27 cellular contexts compared by ENCODE assay signal in the genomic region with DNA sequence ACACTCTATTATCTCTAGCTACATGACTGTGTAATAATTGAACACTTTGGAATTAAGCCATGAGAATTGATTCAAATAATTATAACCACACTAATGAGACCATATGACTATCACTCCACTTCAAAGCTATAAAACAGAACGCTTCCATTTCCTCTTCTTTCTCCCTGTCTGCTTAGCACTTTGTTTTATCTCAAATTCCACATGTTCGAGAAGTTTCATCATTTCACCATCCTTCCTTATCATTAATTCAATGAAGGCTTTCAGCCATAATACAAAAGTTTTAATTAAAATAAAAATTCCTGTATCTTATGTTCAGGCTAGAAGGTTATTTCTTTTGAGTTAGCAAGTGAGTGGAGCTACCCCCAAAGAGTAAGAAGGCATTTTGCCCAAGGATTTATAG.
"Had no signal": no experiment of that assay in that cellular context is flagged by ENCODE, and none has a peak within 500 bp of the region (broad histone marks: within the 10 kb centered on the region; RNA-seq: fewer than 3 reads in every experiment).

No MANE protein-coding gene starts in this region.

- H3K4me3 Mint-ChIP-seq: activated CD4-positive, alpha-beta T cell treated with anti-CD3 and anti-CD28 coated beads, Interleukin-2, amount 10 ng/mL, durations not matched to agents 7 days and 5 days; activated CD8-positive, alpha-beta memory T cell treated with anti-CD3 and anti-CD28 coated beads, Interleukin-2, amount 10 ng/mL, durations not matched to agents 7 days and 5 days; activated CD8-positive, alpha-beta T cell treated with anti-CD3 and anti-CD28 coated beads for 36 hours; activated naive CD4-positive, alpha-beta T cell treated with anti-CD3 and anti-CD28 coated beads, Interleukin-2, amount 50 U/mL, for 24 hours; activated T-helper 1 cell treated with anti-CD3 and anti-CD28 coated beads, Interleukin-12 subunit alpha, Interleukin-12 subunit beta, Interleukin-2, Interleukin-4 antibody, amounts not matched to agents 30 ng/mL and 10 ng/mL and 1 ng/mL, durations not matched to agents 14 hours and 24 hours and 36 hours; nephron progenitor cell; stimulated activated effector memory CD8-positive, alpha-beta T cell treated with anti-CD3 and anti-CD28 coated beads, Interleukin-12 subunit alpha, Interleukin-12 subunit beta, amount 100 ng/mL, for 72 hours had no signal

- ATAC-seq: activated CD4-positive, CD25-positive, alpha-beta regulatory T cell treated with anti-CD3 and anti-CD28 coated beads, Interleukin-2, amount 50 U/mL, for 24 hours; activated CD8-positive, alpha-beta memory T cell treated with anti-CD3 and anti-CD28 coated beads, Interleukin-2, amount 10 ng/mL, durations not matched to agents 7 days and 5 days; activated CD8-positive, alpha-beta T cell treated with anti-CD3 and anti-CD28 coated beads for 36 hours; body of pancreas; heart right ventricle; left cardiac atrium; mucosa of descending colon; sciatic nerve; stimulated activated effector memory CD8-positive, alpha-beta T cell treated with anti-CD3 and anti-CD28 coated beads, Interleukin-12 subunit alpha, Interleukin-12 subunit beta, amount 100 ng/mL, for 72 hours had no signal

- H3K36me3 Mint-ChIP-seq: activated naive CD4-positive, alpha-beta T cell treated with anti-CD3 and anti-CD28 coated beads, Interleukin-2, amount 50 U/mL, for 24 hours had no signal

- H3K27ac Mint-ChIP-seq: activated CD4-positive, alpha-beta T cell treated with anti-CD3 and anti-CD28 coated beads, Interleukin-2, amount 10 ng/mL, durations not matched to agents 7 days and 5 days; activated CD8-positive, alpha-beta memory T cell treated with anti-CD3 and anti-CD28 coated beads, Interleukin-2, amount 10 ng/mL, durations not matched to agents 7 days and 5 days; activated CD8-positive, alpha-beta T cell treated with anti-CD3 and anti-CD28 coated beads for 36 hours; activated naive CD4-positive, alpha-beta T cell treated with anti-CD3 and anti-CD28 coated beads, Interleukin-2, amount 50 U/mL, for 24 hours; activated T-helper 1 cell treated with anti-CD3 and anti-CD28 coated beads, Interleukin-12 subunit alpha, Interleukin-12 subunit beta, Interleukin-2, Interleukin-4 antibody, amounts not matched to agents 30 ng/mL and 10 ng/mL and 1 ng/mL, durations not matched to agents 14 hours and 24 hours and 36 hours; nephron progenitor cell; stimulated activated effector memory CD8-positive, alpha-beta T cell treated with anti-CD3 and anti-CD28 coated beads, Interleukin-12 subunit alpha, Interleukin-12 subunit beta, amount 100 ng/mL, for 72 hours had no signal

- DNase-seq: activated CD4-positive, alpha-beta T cell treated with anti-CD3 and anti-CD28 coated beads, Interleukin-2, amount 10 ng/mL, durations not matched to agents 7 days and 5 days; activated CD8-positive, alpha-beta memory T cell treated with anti-CD3 and anti-CD28 coated beads, Interleukin-2, amount 10 ng/mL, durations not matched to agents 7 days and 5 days; activated CD8-positive, alpha-beta T cell treated with anti-CD3 and anti-CD28 coated beads for 36 hours; activated gamma-delta T cell treated with Interleukin-2 at 50 U/mL for 16 hours; activated T-cell treated with anti-CD3 and anti-CD28 coated beads for 4 hours; anterior cingulate cortex; body of pancreas; cortex of kidney; foreskin fibroblast; heart right ventricle; islet precursor cell; left cardiac atrium; mesenchymal stem cell; mucosa of descending colon; nephron progenitor cell; nucleus accumbens; small intestine; stimulated activated CD4-positive, alpha-beta T cell treated with anti-CD3 and anti-CD28 coated beads, Interleukin-2, amount 100 ng/mL, for 24 hours; stomach; T1000; transverse colon; uterus had no signal

- H3K27me3 Mint-ChIP-seq: activated CD4-positive, alpha-beta T cell treated with anti-CD3 and anti-CD28 coated beads, Interleukin-2, amount 10 ng/mL, durations not matched to agents 7 days and 5 days; activated CD8-positive, alpha-beta memory T cell treated with anti-CD3 and anti-CD28 coated beads, Interleukin-2, amount 10 ng/mL, durations not matched to agents 7 days and 5 days; activated naive CD4-positive, alpha-beta T cell treated with anti-CD3 and anti-CD28 coated beads, Interleukin-2, amount 50 U/mL, for 24 hours had no signal

- H3K4me1 Mint-ChIP-seq: activated naive CD4-positive, alpha-beta T cell treated with anti-CD3 and anti-CD28 coated beads, Interleukin-2, amount 50 U/mL, for 24 hours had no signal

- H3K9me3 Mint-ChIP-seq: activated CD8-positive, alpha-beta T cell treated with anti-CD3 and anti-CD28 coated beads for 36 hours; activated naive CD4-positive, alpha-beta T cell treated with anti-CD3 and anti-CD28 coated beads, Interleukin-2, amount 50 U/mL, for 24 hours; nephron progenitor cell; stimulated activated effector memory CD8-positive, alpha-beta T cell treated with anti-CD3 and anti-CD28 coated beads, Interleukin-12 subunit alpha, Interleukin-12 subunit beta, amount 100 ng/mL, for 72 hours had no signal
